ENCODE assay signal across 22 cellular contexts in genomic region chr19:7010722-7011593, GRCh38. TPM values are rescaled to one million over a fixed set of nuclear protein-coding genes. Genes with fewer than 3 reads are reported as not detected.
DNase-seq lines count a peak whose midpoint lies in the region; ATAC-seq and TF ChIP-seq lines count a peak whose summit lies in the region.
"Had no signal": no experiment of that assay in that cellular context is flagged by ENCODE, and none has a peak within 500 bp of the region (broad histone marks: within the 10 kb centered on the region; RNA-seq: fewer than 3 reads in every experiment).

No MANE protein-coding gene starts in this region.

- no peak for TF ChIP-seq CTCF in CD4-positive, alpha-beta T cell (IDR thresholded peaks at IDR 0.05)
- no peak for TF ChIP-seq CTCF in colonic mucosa (IDR thresholded peaks at IDR 0.05)
- no peak for TF ChIP-seq CTCF in tibial artery (IDR thresholded peaks at IDR 0.05)

- H3K36me3 ChIP-seq in SJCRH30 (no peaks in the 10 kb centered on the region), colonic mucosa (no peaks in the 10 kb centered on the region), tibial artery (no peaks in the 10 kb centered on the region)

- H3K27me3 ChIP-seq in CD4-positive, alpha-beta T cell (ENCODE audit: control insufficient read depth, insufficient read depth, low read length): no peaks in the 10 kb centered on the region
- H3K27me3 ChIP-seq in SJCRH30 (no peaks in the 10 kb centered on the region), colonic mucosa (no peaks in the 10 kb centered on the region), tibial artery (no peaks in the 10 kb centered on the region)

- peak overlapping the region; percentile 69 for H3K27ac Mint-ChIP-seq in activated CD4-positive, alpha-beta T cell treated with anti-CD3 and anti-CD28 coated beads, Interleukin-2, amount 10 ng/mL, durations not matched to agents 24 days and 14 days
- no peak overlapping the region for H3K27ac Mint-ChIP-seq in CD4-positive, alpha-beta T cell
- H3K27ac Mint-ChIP-seq: natural killer cell had no signal

- intact Hi-C loops in activated CD4-positive, alpha-beta T cell treated with anti-CD3 and anti-CD28 coated beads, Interleukin-2, amount 10 ng/mL, durations not matched to agents 24 days and 14 days (cut with micrococcal nuclease): no loop called here
- intact Hi-C loops in CD4-positive, alpha-beta T cell (cut with DNase I, micrococcal nuclease): no loop called here
- intact Hi-C loops in colonic mucosa (cut with DNase I): no loop called here
- intact Hi-C loops in tibial artery (cut with DNase I; ENCODE audit: low total_unique reads): no loop called here

- H3K4me1 Mint-ChIP-seq in activated CD4-positive, alpha-beta T cell treated with anti-CD3 and anti-CD28 coated beads, Interleukin-2, amount 10 ng/mL, durations not matched to agents 24 days and 14 days: peaks cover 28% of the 10 kb centered on the region
- peaks cover 56% of the 10 kb centered on the region for H3K4me1 Mint-ChIP-seq in CD4-positive, alpha-beta T cell (ENCODE audit: low read depth)

- H3K36me3 Mint-ChIP-seq in activated CD4-positive, alpha-beta T cell treated with anti-CD3 and anti-CD28 coated beads, Interleukin-2, amount 10 ng/mL, durations not matched to agents 24 days and 14 days (ENCODE audit: low read depth): peaks cover 1% of the 10 kb centered on the region
- no peaks in the 10 kb centered on the region for H3K36me3 Mint-ChIP-seq in CD4-positive, alpha-beta T cell (ENCODE audit: low read depth)
- H3K36me3 Mint-ChIP-seq: CD8-positive, alpha-beta memory T cell; natural killer cell had no signal

- CTCF ChIA-PET in CD4-positive, alpha-beta T cell (lab: Charles Lee): no interaction called here

- peak; percentile 55 for DNase-seq in activated CD4-positive, alpha-beta T cell treated with anti-CD3 and anti-CD28 coated beads, Interleukin-2, amount 10 ng/mL, durations not matched to agents 24 days and 14 days
- no peak for DNase-seq in activated CD4-positive, alpha-beta T cell treated with anti-CD3 and anti-CD28 coated beads, Interleukin-2, amount 50 U/mL, for 1 hour
- DNase-seq in CD4-positive, alpha-beta T cell: no peak
- DNase-seq in SJCRH30 (peak; percentile 7 to 9), colonic mucosa (peak; percentile 4), hypothalamus (lab: John Stamatoyannopoulos, UW) (no peak), tibial artery (no peak)
- DNase-seq: CD8-positive, alpha-beta memory T cell; EL; hippocampal formation; kidney; mesenchymal stem cell; natural killer cell; NCI-H1694; small intestine; T-cell had no signal

- no peaks in the 10 kb centered on the region for H3K9me3 ChIP-seq in CD4-positive, alpha-beta T cell (ENCODE audit: control insufficient read depth, low read length)
- H3K9me3 ChIP-seq in SJCRH30 (replicated peaks) (no peaks in the 10 kb centered on the region), colonic mucosa (no peaks in the 10 kb centered on the region), tibial artery (no peaks in the 10 kb centered on the region)

- H3K9me3 Mint-ChIP-seq in activated CD4-positive, alpha-beta T cell treated with anti-CD3 and anti-CD28 coated beads, Interleukin-2, amount 10 ng/mL, durations not matched to agents 24 days and 14 days: peaks cover 7% of the 10 kb centered on the region
- H3K9me3 Mint-ChIP-seq in CD4-positive, alpha-beta T cell: no peaks in the 10 kb centered on the region
- H3K9me3 Mint-ChIP-seq: CD8-positive, alpha-beta memory T cell; natural killer cell; T-cell had no signal

- no peak overlapping the region for H3K9ac ChIP-seq in colonic mucosa (ENCODE audit: low read depth in 2 of 2, low read length in 2 of 2)

- no peaks in the 10 kb centered on the region for H3K4me1 ChIP-seq in SJCRH30
- H3K4me1 ChIP-seq in colonic mucosa: no peaks in the 10 kb centered on the region
- no peaks in the 10 kb centered on the region for H3K4me1 ChIP-seq in tibial artery

- H3K27ac ChIP-seq in CD4-positive, alpha-beta T cell (ENCODE audit: low read depth, low read length): no peak overlapping the region
- H3K27ac ChIP-seq in SJCRH30 (no peak overlapping the region), colonic mucosa (no peak overlapping the region), tibial artery (no peak overlapping the region)

- POLR2A ChIA-PET in CD4-positive, alpha-beta T cell (lab: Charles Lee): no interaction called here

- no peak overlapping the region for H3K4me3 Mint-ChIP-seq in activated CD4-positive, alpha-beta T cell treated with anti-CD3 and anti-CD28 coated beads, Interleukin-2, amount 10 ng/mL, durations not matched to agents 24 days and 14 days
- peak overlapping the region; percentile 18 for H3K4me3 Mint-ChIP-seq in CD4-positive, alpha-beta T cell
- H3K4me3 Mint-ChIP-seq: natural killer cell, T-cell had no signal

- ATAC-seq in CD4-positive, alpha-beta T cell (ENCODE audit: poor library complexity): no peak
- no peak for ATAC-seq in GM19035 (IDR thresholded peaks at IDR 0.05; ENCODE audit: unreplicated experiment)

- no peaks in the 10 kb centered on the region for H3K27me3 Mint-ChIP-seq in activated CD4-positive, alpha-beta T cell treated with anti-CD3 and anti-CD28 coated beads, Interleukin-2, amount 10 ng/mL, durations not matched to agents 24 days and 14 days
- H3K27me3 Mint-ChIP-seq in CD4-positive, alpha-beta T cell: no peaks in the 10 kb centered on the region
- H3K27me3 Mint-ChIP-seq: CD8-positive, alpha-beta memory T cell; T-cell had no signal

- H3K4me3 ChIP-seq in SJCRH30 (no peak overlapping the region), colonic mucosa (no peak overlapping the region), tibial artery (no peak overlapping the region)

RNA-seq across cellular contexts. Expression of gene MBD3L2B, which starts 10.3 kb away (rescaled TPM):
- not detected in 2 replicates for total RNA-seq in activated CD4-positive, alpha-beta T cell treated with anti-CD3 and anti-CD28 coated beads, Interleukin-2, amount 10 ng/mL, durations not matched to agents 24 days and 14 days
- total RNA-seq in CD4-positive, alpha-beta T cell: not detected
- total RNA-seq in SJCRH30 (2014; rRNA removed; shearing (Covaris generic)): not detected in 2 replicates
- not detected for total RNA-seq in colonic mucosa
- total RNA-seq: astrocyte; CD8-positive, alpha-beta memory T cell; fibroblast of villous mesenchyme; kidney; M059J; natural killer cell; NCI-H460; posterior vena cava; T-cell had no signal

RNA-seq across cellular contexts. Expression of gene MBD3L5, which starts 19.4 kb away (rescaled TPM):
- total RNA-seq in activated CD4-positive, alpha-beta T cell treated with anti-CD3 and anti-CD28 coated beads, Interleukin-2, amount 10 ng/mL, durations not matched to agents 24 days and 14 days: not detected in 2 replicates
- total RNA-seq in CD4-positive, alpha-beta T cell: not detected
- total RNA-seq in SJCRH30 (2014; rRNA removed; shearing (Covaris generic)): not detected in 2 replicates
- total RNA-seq in colonic mucosa: not detected
- total RNA-seq: astrocyte; CD8-positive, alpha-beta memory T cell; fibroblast of villous mesenchyme; kidney; M059J; natural killer cell; NCI-H460; posterior vena cava; T-cell had no signal

RNA-seq across cellular contexts. Expression of gene MBD3L4, which starts 29.0 kb away (rescaled TPM):
- not detected in 2 replicates for total RNA-seq in activated CD4-positive, alpha-beta T cell treated with anti-CD3 and anti-CD28 coated beads, Interleukin-2, amount 10 ng/mL, durations not matched to agents 24 days and 14 days
- total RNA-seq in CD4-positive, alpha-beta T cell: not detected
- total RNA-seq in SJCRH30 (2014; rRNA removed; shearing (Covaris generic)): not detected in 2 replicates
- not detected for total RNA-seq in colonic mucosa
- total RNA-seq: astrocyte; CD8-positive, alpha-beta memory T cell; fibroblast of villous mesenchyme; kidney; M059J; natural killer cell; NCI-H460; posterior vena cava; T-cell had no signal

RNA-seq across cellular contexts. Expression of gene MBD3L2, which starts 38.2 kb away (rescaled TPM):
- total RNA-seq in activated CD4-positive, alpha-beta T cell treated with anti-CD3 and anti-CD28 coated beads, Interleukin-2, amount 10 ng/mL, durations not matched to agents 24 days and 14 days: not detected in 2 replicates
- total RNA-seq in CD4-positive, alpha-beta T cell: not detected
- total RNA-seq in SJCRH30 (2014; rRNA removed; shearing (Covaris generic)): not detected in 2 replicates
- total RNA-seq in colonic mucosa: not detected
- total RNA-seq: CD8-positive, alpha-beta memory T cell; fibroblast of villous mesenchyme; kidney; M059J; natural killer cell; NCI-H460; posterior vena cava; T-cell had no signal

RNA-seq across cellular contexts. Expression of gene MBD3L3, which starts 47.5 kb away (rescaled TPM):
- not detected in 2 replicates for total RNA-seq in activated CD4-positive, alpha-beta T cell treated with anti-CD3 and anti-CD28 coated beads, Interleukin-2, amount 10 ng/mL, durations not matched to agents 24 days and 14 days
- total RNA-seq in CD4-positive, alpha-beta T cell: not detected
- total RNA-seq in SJCRH30 (2014; rRNA removed; shearing (Covaris generic)): not detected in 2 replicates
- not detected for total RNA-seq in colonic mucosa
- total RNA-seq: astrocyte; CD8-positive, alpha-beta memory T cell; fibroblast of villous mesenchyme; kidney; M059J; natural killer cell; NCI-H460; posterior vena cava; T-cell had no signal

Comparison
In these comparisons a context has a peak if more than half of its experiments do, and no peak if none do; other contexts are left out.
1. DNase-seq: peak in activated CD4-positive, alpha-beta T cell treated with anti-CD3 and anti-CD28 coated beads, Interleukin-2, amount 10 ng/mL, durations not matched to agents 24 days and 14 days (single experiment), SJCRH30 (2 of 2) and colonic mucosa (single experiment); none in activated CD4-positive, alpha-beta T cell treated with anti-CD3 and anti-CD28 coated beads, Interleukin-2, amount 50 U/mL, for 1 hour (single experiment), CD4-positive, alpha-beta T cell (0 of 10), hypothalamus (0 of 51) and tibial artery (0 of 2).